ENCODE assay signal across 1 cellular context in the genomic region with DNA sequence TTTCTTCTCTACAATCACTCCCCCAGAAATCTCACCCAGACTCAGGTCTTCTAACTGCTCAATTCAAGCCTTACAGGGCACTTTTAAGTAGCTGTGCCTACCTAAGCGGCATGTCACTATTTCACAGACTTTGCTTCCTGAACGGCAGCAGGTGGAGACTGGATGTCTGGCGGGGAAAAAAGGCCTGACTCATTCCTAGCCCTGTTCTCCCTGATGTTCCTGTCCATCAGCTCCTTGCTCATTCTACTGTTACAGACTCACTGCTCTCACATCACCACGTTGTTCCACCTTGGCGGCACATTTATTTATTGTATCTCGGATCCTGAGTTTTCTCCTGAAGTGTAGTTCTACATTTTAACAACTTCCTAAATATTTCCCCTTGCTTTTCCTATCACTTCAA.
TF ChIP-seq lines count a peak whose summit lies in the region.

No MANE protein-coding gene starts in this region.

TF ChIP-seq in GM23338, 12 proteins besides CTCF, POLR2A, EP300 and RAD21 (continued from another document):
- TF ChIP-seq ZNF462 (CRISPR knock-in tag; IDR thresholded peaks at IDR 0.05) = no peak
- no peak for TF ChIP-seq ZNF114 (CRISPR knock-in tag; IDR thresholded peaks at IDR 0.05)
- TF ChIP-seq, protein P1, sequence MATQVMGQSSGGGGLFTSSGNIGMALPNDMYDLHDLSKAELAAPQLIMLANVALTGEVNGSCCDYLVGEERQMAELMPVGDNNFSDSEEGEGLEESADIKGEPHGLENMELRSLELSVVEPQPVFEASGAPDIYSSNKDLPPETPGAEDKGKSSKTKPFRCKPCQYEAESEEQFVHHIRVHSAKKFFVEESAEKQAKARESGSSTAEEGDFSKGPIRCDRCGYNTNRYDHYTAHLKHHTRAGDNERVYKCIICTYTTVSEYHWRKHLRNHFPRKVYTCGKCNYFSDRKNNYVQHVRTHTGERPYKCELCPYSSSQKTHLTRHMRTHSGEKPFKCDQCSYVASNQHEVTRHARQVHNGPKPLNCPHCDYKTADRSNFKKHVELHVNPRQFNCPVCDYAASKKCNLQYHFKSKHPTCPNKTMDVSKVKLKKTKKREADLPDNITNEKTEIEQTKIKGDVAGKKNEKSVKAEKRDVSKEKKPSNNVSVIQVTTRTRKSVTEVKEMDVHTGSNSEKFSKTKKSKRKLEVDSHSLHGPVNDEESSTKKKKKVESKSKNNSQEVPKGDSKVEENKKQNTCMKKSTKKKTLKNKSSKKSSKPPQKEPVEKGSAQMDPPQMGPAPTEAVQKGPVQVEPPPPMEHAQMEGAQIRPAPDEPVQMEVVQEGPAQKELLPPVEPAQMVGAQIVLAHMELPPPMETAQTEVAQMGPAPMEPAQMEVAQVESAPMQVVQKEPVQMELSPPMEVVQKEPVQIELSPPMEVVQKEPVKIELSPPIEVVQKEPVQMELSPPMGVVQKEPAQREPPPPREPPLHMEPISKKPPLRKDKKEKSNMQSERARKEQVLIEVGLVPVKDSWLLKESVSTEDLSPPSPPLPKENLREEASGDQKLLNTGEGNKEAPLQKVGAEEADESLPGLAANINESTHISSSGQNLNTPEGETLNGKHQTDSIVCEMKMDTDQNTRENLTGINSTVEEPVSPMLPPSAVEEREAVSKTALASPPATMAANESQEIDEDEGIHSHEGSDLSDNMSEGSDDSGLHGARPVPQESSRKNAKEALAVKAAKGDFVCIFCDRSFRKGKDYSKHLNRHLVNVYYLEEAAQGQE (IDR thresholded peaks at IDR 0.05; ENCODE audit: unreplicated experiment) = no peak
- TF ChIP-seq EZH2phosphoT487 (IDR thresholded peaks at IDR 0.05; ENCODE audit: unreplicated experiment) = no peak
- TF ChIP-seq JUNB (IDR thresholded peaks at IDR 0.05; ENCODE audit: unreplicated experiment) = no peak
- no peak for TF ChIP-seq EZH2 (IDR thresholded peaks at IDR 0.05; ENCODE audit: low read depth, unreplicated experiment)
- no peak for TF ChIP-seq POLR2AphosphoS5 (IDR thresholded peaks at IDR 0.05; ENCODE audit: low read depth)
- TF ChIP-seq STAT1 (IDR thresholded peaks at IDR 0.05; ENCODE audit: unreplicated experiment) = no peak
